ENCODE assay signal across 20 cellular contexts in the genomic region with DNA sequence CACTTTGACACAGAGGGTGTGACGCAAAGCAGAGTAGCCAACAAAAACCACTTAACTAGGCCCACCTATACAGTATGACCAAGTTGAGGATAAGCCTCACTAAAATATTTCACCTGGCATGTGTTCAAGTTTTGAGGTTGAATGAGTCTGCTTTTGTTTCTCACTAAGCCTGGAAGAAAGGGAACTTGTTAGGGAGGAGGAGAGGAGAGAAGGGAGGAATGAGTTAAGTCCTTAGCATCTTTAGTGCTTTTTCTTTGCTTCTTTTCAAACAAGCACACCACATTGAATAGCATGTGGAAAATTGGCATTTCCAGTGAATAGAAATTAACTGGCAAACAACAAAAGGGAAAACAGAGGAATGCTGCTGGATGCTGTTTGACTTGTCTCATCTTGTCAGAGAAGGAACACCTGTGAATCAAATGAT.
A peak's percentile ranks its signal among the peaks of the same experiment; 100 is the strongest.
DNase-seq lines count a peak whose midpoint lies in the region; ATAC-seq, FAIRE-seq and TF ChIP-seq lines count a peak whose summit lies in the region.
"Had no signal": no experiment of that assay in that cellular context is flagged by ENCODE, and none has a peak within 500 bp of the region (broad histone marks: within the 10 kb centered on the region; RNA-seq: fewer than 3 reads in every experiment).

No MANE protein-coding gene starts in this region.

- 0 out of 2 replicates have a peak, but pooled peaks cover 3% of the 10 kb centered on the region for H3F3A ChIP-seq in GM23248 (ENCODE audit: insufficient read depth)

- TF ChIP-seq EP300 in H1 (IDR thresholded peaks at IDR 0.05; ENCODE audit: borderline replicate concordance in 1 of 2, low read depth in 2 of 2, low read length in 2 of 2) (no peak), gastroesophageal sphincter (IDR thresholded peaks at IDR 0.05) (no peak)

- no peak overlapping the region for H4K91ac ChIP-seq in H1 (replicated peaks; ENCODE audit: insufficient read length, low read length)

- TF ChIP-seq POLR2A in H1 (IDR thresholded peaks at IDR 0.05; ENCODE audit: control extremely low read depth in 1 of 2, low read depth in 2 of 2, low read length in 2 of 2): no peak
- TF ChIP-seq POLR2A in gastroesophageal sphincter (IDR thresholded peaks at IDR 0.05): no peak
- no peak for TF ChIP-seq POLR2A in testis (IDR thresholded peaks at IDR 0.05)

- H3K18ac ChIP-seq in H1 (ENCODE audit: extremely low read depth, low read length): no peak overlapping the region

- no peak overlapping the region for H3K4ac ChIP-seq in H1 (replicated peaks; ENCODE audit: insufficient read length, low read depth, low read length)

- no peaks in the 10 kb centered on the region for H3K9me2 ChIP-seq in GM23248 (ENCODE audit: insufficient read depth)

- ATAC-seq in gastroesophageal sphincter (no peak), GM21423 (IDR thresholded peaks at IDR 0.05; ENCODE audit: unreplicated experiment) (no peak)
- ATAC-seq: activated CD8-positive, alpha-beta T cell treated with anti-CD3 and anti-CD28 coated beads, Interleukin-2, amount 10 ng/mL, durations not matched to agents 7 days and 5 days; activated T-helper 17 cell treated with anti-CD3 and anti-CD28 coated beads, Interleukin-2, amount 50 U/mL, for 72 hours; lower lobe of right lung; natural killer cell treated with Interleukin-12 subunit alpha and Interleukin-12 subunit beta and Interleukin-15 and Interleukin-18, amount 100 ng/mL, for 72 hours; PC-3; right cardiac atrium had no signal

- H3K36me3 ChIP-seq in GM23248 (ENCODE audit: low read depth) (no peaks in the 10 kb centered on the region), H1 (ENCODE audit: control insufficient read depth in 2 of 4, insufficient read depth in 4 of 4, low read length in 3 of 4) (no peaks in the 10 kb centered on the region), gastroesophageal sphincter (no peaks in the 10 kb centered on the region), testis (ENCODE audit: low read depth, missing control alignments) (no peaks in the 10 kb centered on the region)
- H3K36me3 ChIP-seq: lower lobe of right lung had no signal

- no peak overlapping the region for H3K27ac ChIP-seq in GM23248
- H3K27ac ChIP-seq in H1 (ENCODE audit: low read depth, low read length): no peak overlapping the region
- no peak overlapping the region for H3K27ac ChIP-seq in gastroesophageal sphincter
- no peak overlapping the region for H3K27ac ChIP-seq in testis
- H3K27ac ChIP-seq: lower lobe of right lung, VCaP had no signal

- TF ChIP-seq RAD21 in H1 (IDR thresholded peaks at IDR 0.05 in 1 of 2, conservative IDR thresholded peaks at IDR 0.05 in 1 of 2; ENCODE audit: low read depth in 2 of 2, low read length in 2 of 2): no peak

- H2AFZ ChIP-seq in GM23248 (no peak overlapping the region), H1 (ENCODE audit: low read length) (no peak overlapping the region)

- in situ Hi-C loops in GM23248 (cut with MboI): no loop called here

- peak; percentile 45 for DNase-seq in GM23248
- DNase-seq in RPMI7951 (ENCODE audit: low read depth): peak; percentile 26
- peak in 1 of 2 experiments; percentile 5 for DNase-seq in H1 (ENCODE audit: low read depth in 1 of 2, low spot score in 2 of 2)
- DNase-seq in midbrain (lab: John Stamatoyannopoulos, UW): peak; percentile 13
- no peak for DNase-seq in activated CD8-positive, alpha-beta memory T cell treated with anti-CD3 and anti-CD28 coated beads, Interleukin-2, amount 50 U/mL, for 4 hours
- DNase-seq in testis: no peak
- DNase-seq: activated CD8-positive, alpha-beta T cell treated with anti-CD3 and anti-CD28 coated beads, Interleukin-2, amount 10 ng/mL, durations not matched to agents 7 days and 5 days; amniotic stem cell; Caco-2; dermis blood vessel endothelial cell; GF-D8; lower lobe of right lung; NCI-H446; PC-3; right cardiac atrium had no signal

- H3K79me2 ChIP-seq in GM23248 (ENCODE audit: insufficient read depth) (no peaks in the 10 kb centered on the region), H1 (ENCODE audit: control insufficient read depth in 1 of 2, insufficient read depth in 2 of 2, low read length in 2 of 2) (no peaks in the 10 kb centered on the region)

- no peak overlapping the region for H4K8ac ChIP-seq in H1 (ENCODE audit: extremely low read depth, insufficient read depth, low read length)

- H3K4me3 ChIP-seq in GM23248 (no peak overlapping the region), H1 (ENCODE audit: extremely low read depth in 1 of 4, insufficient read depth in 2 of 4, low read depth in 3 of 4, low read length in 4 of 4) (no peak overlapping the region), gastroesophageal sphincter (no peak overlapping the region), testis (no peak overlapping the region)
- H3K4me3 ChIP-seq: lower lobe of right lung had no signal

- no peak overlapping the region for H2BK5ac ChIP-seq in H1 (ENCODE audit: low read depth, low read length)

- H3K4me2 ChIP-seq in GM23248 (ENCODE audit: unreplicated experiment) (no peak overlapping the region), H1 (ENCODE audit: insufficient read depth in 1 of 2, low read depth in 2 of 2, low read length in 2 of 2) (peak overlapping the region in 1 of 2 experiments; percentile 37; a peak in 1 of 4 replicates)

- H4K5ac ChIP-seq in H1 (ENCODE audit: insufficient read length, low read depth, low read length): no peak overlapping the region

- H3K27me3 ChIP-seq in GM23248 (replicated peaks; ENCODE audit: insufficient read depth): no peaks in the 10 kb centered on the region
- H3K27me3 ChIP-seq in H1 (replicated peaks in 1 of 4; ENCODE audit: control insufficient read depth in 3 of 4, extremely low read depth in 1 of 4, insufficient read depth in 3 of 4, low read length in 3 of 4): no peaks in the 10 kb centered on the region
- no peaks in the 10 kb centered on the region for H3K27me3 ChIP-seq in gastroesophageal sphincter
- no peaks in the 10 kb centered on the region for H3K27me3 ChIP-seq in testis

- H3K14ac ChIP-seq in H1 (ENCODE audit: insufficient read length): no peak overlapping the region

- no peak overlapping the region for H2AK5ac ChIP-seq in H1 (ENCODE audit: low read depth, low read length)

- H3K9ac ChIP-seq in GM23248: no peak overlapping the region
- no peak overlapping the region for H3K9ac ChIP-seq in H1 (replicated peaks in 1 of 4; ENCODE audit: extremely low read depth in 1 of 4, low read depth in 3 of 4, low read length in 3 of 4)

- no peak overlapping the region for H2BK15ac ChIP-seq in H1 (ENCODE audit: low read length)

- H3K56ac ChIP-seq in H1 (replicated peaks; ENCODE audit: insufficient read length, low read depth, low read length): no peak overlapping the region

- H3K4me1 ChIP-seq in GM23248 (ENCODE audit: insufficient read depth) (peaks cover 19% of the 10 kb centered on the region), H1 (replicated peaks in 1 of 4; ENCODE audit: control insufficient read depth in 3 of 4, insufficient read depth in 4 of 4, low read length in 3 of 4) (peaks cover 0 to 2% (median 0%) of the 10 kb centered on the region in 4 experiments; a peak in 1 of 7 replicates), gastroesophageal sphincter (peaks cover 0 to 9% (median 9%) of the 10 kb centered on the region in 3 donors), testis (no peaks in the 10 kb centered on the region)
- H3K4me1 ChIP-seq: Caco-2, lower lobe of right lung had no signal

- H4K20me1 ChIP-seq in GM23248 (ENCODE audit: insufficient read depth): no peaks in the 10 kb centered on the region
- no peaks in the 10 kb centered on the region for H4K20me1 ChIP-seq in H1 (replicated peaks in 1 of 2; ENCODE audit: control insufficient read depth in 1 of 2, insufficient read depth in 2 of 2, low read length in 2 of 2)

- no peaks in the 10 kb centered on the region for H3K23me2 ChIP-seq in H1 (ENCODE audit: low read depth, low read length)

- peak; percentile 45 for FAIRE-seq in H1 (lab: Jason Lieb, UNC)

- no peak overlapping the region for H3K23ac ChIP-seq in H1 (ENCODE audit: insufficient read length)

- no peak overlapping the region for H2BK12ac ChIP-seq in H1 (ENCODE audit: low read depth, low read length)

- intact Hi-C loops in testis (cut with DNase I; ENCODE audit: low total_unique reads): no loop called here

- H2BK120ac ChIP-seq in H1 (replicated peaks; ENCODE audit: low read depth, low read length): no peak overlapping the region

- WGBS in GM23248 (ENCODE audit: low coverage in 1 of 2, low lambda C conversion rate in 2 of 2, missing lambda C conversion rate in 2 of 2), 2 experiments: 95 to 100% methylated on average over 1 of the region's 1 CpG
- WGBS in H1 (ENCODE audit: extremely low coverage in 1 of 2, insufficient coverage in 1 of 2, insufficient read length in 1 of 2, insufficient replicate concordance in 2 of 2, low coverage in 1 of 2, low lambda C conversion rate in 2 of 2, missing lambda C conversion rate in 1 of 2), 2 experiments: 90% methylated on average over 1 of the region's 1 CpG; no CpG with 5 or more reads in 1 of the 2 experiments
- 77 to 89% methylated on average over 1 of the region's 1 CpG for WGBS in gastroesophageal sphincter (ENCODE audit: low coverage in 1 of 2), 2 donors
- 90 to 98% methylated on average over 1 of the region's 1 CpG for WGBS in testis, 2 donors

- CTCF ChIA-PET in H1 (lab: Charles Lee; ENCODE audit: partially characterized antibody): interaction anchor here (1.1 to 1.2 kb wide), 2 partner anchors 22 to 24 kb away, joined by 3 read pairs; no protein-coding TSS in a partner anchor

- no peaks in the 10 kb centered on the region for H3K79me1 ChIP-seq in H1 (ENCODE audit: low read depth, low read length)

- no peak overlapping the region for H2BK20ac ChIP-seq in H1 (ENCODE audit: low read length)

- TF ChIP-seq CTCF in H1 (IDR thresholded peaks at IDR 0.05; ENCODE audit: control extremely low read depth in 1 of 3, insufficient read depth in 1 of 3, low read depth in 1 of 3, low read length in 3 of 3): no peak
- no peak for TF ChIP-seq CTCF in gastroesophageal sphincter (IDR thresholded peaks at IDR 0.05)
- TF ChIP-seq CTCF in testis (IDR thresholded peaks at IDR 0.05): no peak

- no peaks in the 10 kb centered on the region for H3K9me3 ChIP-seq in GM23248 (ENCODE audit: low read depth)
- H3K9me3 ChIP-seq in H1 (ENCODE audit: insufficient read depth in 2 of 2, low read depth in 1 of 2, low read length in 1 of 2): no peaks in the 10 kb centered on the region
- H3K9me3 ChIP-seq in gastroesophageal sphincter: no peaks in the 10 kb centered on the region
- no peaks in the 10 kb centered on the region for H3K9me3 ChIP-seq in testis
- H3K9me3 ChIP-seq: Caco-2, lower lobe of right lung had no signal

- POLR2A ChIA-PET in H1 (lab: Charles Lee; ENCODE audit: partially characterized antibody): no interaction called here

TF ChIP-seq in H1, 55 proteins besides CTCF, POLR2A, EP300 and RAD21 (continues in another document):
- no peak for TF ChIP-seq MAFK (IDR thresholded peaks at IDR 0.05; ENCODE audit: low read depth, low read length)
- TF ChIP-seq POLR2AphosphoS5 (IDR thresholded peaks at IDR 0.05; ENCODE audit: low read depth, low read length): no peak

Comparison
In these comparisons a context has a peak if more than half of its experiments do, and no peak if none do; other contexts are left out.
1. DNase-seq: peak in GM23248 (single experiment), RPMI7951 (single experiment) and midbrain (single experiment); none in activated CD8-positive, alpha-beta memory T cell treated with anti-CD3 and anti-CD28 coated beads, Interleukin-2, amount 50 U/mL, for 4 hours (single experiment) and testis (single experiment).